18 cellular contexts compared by ENCODE assay signal in the genomic region with DNA sequence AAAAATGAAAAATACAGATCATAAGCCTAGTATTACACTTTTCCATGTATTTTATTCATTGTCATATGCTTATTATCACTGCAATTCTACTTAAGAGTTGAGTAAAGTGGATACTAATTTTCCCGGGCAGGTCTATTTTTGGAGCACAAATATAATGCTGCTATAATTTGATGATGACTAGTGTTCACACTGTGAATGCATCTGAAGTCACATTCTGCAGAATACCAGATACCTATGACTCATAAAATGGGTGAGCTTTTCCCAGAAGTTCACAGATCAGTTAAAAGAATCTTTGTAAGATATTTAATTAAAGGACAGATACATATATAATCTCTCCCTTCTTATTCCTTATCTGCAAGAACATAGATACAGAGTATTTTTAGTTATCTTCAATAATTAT.
DNase-seq lines count a peak whose midpoint lies in the region; ATAC-seq and TF ChIP-seq lines count a peak whose summit lies in the region.
"Had no signal": no experiment of that assay in that cellular context is flagged by ENCODE, and none has a peak within 500 bp of the region (broad histone marks: within the 10 kb centered on the region; RNA-seq: fewer than 3 reads in every experiment).

No MANE protein-coding gene starts in this region.

- DNase-seq in NCI-H2107 treated with DMSO at 0.1 percent for 48 hours (lab: John Stamatoyannopoulos, UW; ENCODE audit: unreplicated experiment) = peak; percentile 17
- DNase-seq in NCI-H2107 (lab: John Stamatoyannopoulos, UW) = no peak
- DNase-seq in OCI-M1 (lab: John Stamatoyannopoulos, UW) = peak; percentile 39
- peak; percentile 40 for DNase-seq in epithelial cell of esophagus (ENCODE audit: low read depth)
- peak; percentile 16 for DNase-seq in putamen (ENCODE audit: low spot score)
- no peak for DNase-seq in NCI-H1092 (lab: John Stamatoyannopoulos, UW)
- DNase-seq in T-helper 1 cell = no peak
- DNase-seq: activated CD4-positive, alpha-beta T cell treated with anti-CD3 and anti-CD28 coated beads, Interleukin-2, amount 10 ng/mL, durations not matched to agents 7 days and 5 days; activated naive CD4-positive, alpha-beta T cell treated with anti-CD3 and anti-CD28 coated beads, Interleukin-2, amount 10 ng/mL, durations not matched to agents 7 days and 5 days; CD8-positive, alpha-beta memory T cell; lower lobe of right lung; naive B cell; NCI-H1105; posterior cingulate gyrus; stimulated activated naive CD4-positive, alpha-beta T cell treated with Interleukin-2 at 50 U/mL for 16 hours had no signal

- no peak overlapping the region for H3K4me3 ChIP-seq in epithelial cell of esophagus (ENCODE audit: low read length)
- H3K4me3 ChIP-seq: K562, lower lobe of right lung, SK-N-MC had no signal

- no peak for TF ChIP-seq CTCF in epithelial cell of esophagus (IDR thresholded peaks at IDR 0.05; ENCODE audit: insufficient read depth, low read depth, low read length, missing control alignments)

- no peak for ATAC-seq in GM21526 (IDR thresholded peaks at IDR 0.05; ENCODE audit: low FRiP score, unreplicated experiment)
- ATAC-seq: K562, lower lobe of right lung had no signal

Comparison
In these comparisons a context has a peak if more than half of its experiments do, and no peak if none do; other contexts are left out.
1. DNase-seq: peak in NCI-H2107 treated with DMSO at 0.1 percent for 48 hours (single experiment), OCI-M1 (single experiment), epithelial cell of esophagus (single experiment) and putamen (single experiment); none in NCI-H2107 (single experiment), NCI-H1092 (single experiment) and T-helper 1 cell (0 of 5).